In the genomic region with DNA sequence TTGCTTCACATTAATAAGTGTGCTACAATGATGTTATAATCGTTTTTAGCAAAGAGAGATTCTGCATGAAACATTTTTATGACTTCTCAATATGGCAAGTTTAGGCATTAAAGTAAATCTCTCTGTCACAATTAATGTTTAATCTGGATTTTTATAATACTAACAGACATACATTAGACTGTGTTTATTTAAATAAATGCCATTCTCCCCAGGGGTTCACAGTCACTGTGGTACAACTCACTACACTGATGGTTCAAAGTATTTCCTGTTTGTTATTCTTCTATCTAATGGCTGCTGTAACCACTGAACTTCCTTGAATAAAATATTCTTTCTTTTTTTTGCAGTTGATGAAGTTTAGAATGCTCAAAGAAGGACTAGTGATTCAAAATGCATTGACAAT, we compare ENCODE assay signal across 11 cellular contexts. TPM values are rescaled to one million over a fixed set of nuclear protein-coding genes. Genes with fewer than 3 reads are reported as not detected.
"Had no signal": no experiment of that assay in that cellular context is flagged by ENCODE, and none has a peak within 500 bp of the region (broad histone marks: within the 10 kb centered on the region; RNA-seq: fewer than 3 reads in every experiment).

No MANE protein-coding gene starts in this region.

- DNase-seq: GOT3, H7, HFFc6, IMR-90, Kasumi-1, KG1 had no signal

- H3K4me3 ChIP-seq: HAP-1, K562 had no signal

- H3K36me3 ChIP-seq: HAP-1 had no signal

- H3K4me3 Mint-ChIP-seq: HFFc6 had no signal

- H3K9me3 ChIP-seq: HAP-1 had no signal

- ATAC-seq: HCT116, K562 had no signal

- H3K27ac Mint-ChIP-seq: HFFc6 had no signal

- H3K9me3 Mint-ChIP-seq: HFFc6 had no signal

RNA-seq across cellular contexts. Expression of a gene that starts 59.0 kb away (rescaled TPM):
- total RNA-seq: H4, HFFc6, HT-29, IMR-90, K562 had no signal
- polyA plus RNA-seq: IMR-90, K562 had no signal
